ENCODE assay signal across 17 cellular contexts in genomic region chr11:64287676-64288352, GRCh38. TPM values are rescaled to one million over a fixed set of nuclear protein-coding genes. Genes with fewer than 3 reads are reported as not detected.
"Had no signal": no experiment of that assay in that cellular context is flagged by ENCODE, and none has a peak within 500 bp of the region (broad histone marks: within the 10 kb centered on the region; RNA-seq: fewer than 3 reads in every experiment).

No MANE protein-coding gene starts in this region.

- ATAC-seq: activated CD4-positive, alpha-beta T cell treated with anti-CD3 and anti-CD28 coated beads for 36 hours; foreskin keratinocyte; heart left ventricle; mucosa of descending colon; natural killer cell had no signal

- H3K4me1 ChIP-seq: foreskin keratinocyte had no signal

- H3K36me3 Mint-ChIP-seq: natural killer cell had no signal

- H3K9me3 ChIP-seq: esophagus squamous epithelium, heart left ventricle, mucosa of descending colon, stomach, thoracic aorta had no signal

- H3K27ac Mint-ChIP-seq: activated CD4-positive, alpha-beta T cell treated with anti-CD3 and anti-CD28 coated beads for 36 hours; activated naive CD8-positive, alpha-beta T cell treated with anti-CD3 and anti-CD28 coated beads for 36 hours had no signal

- H3K4me3 Mint-ChIP-seq: activated naive CD8-positive, alpha-beta T cell treated with anti-CD3 and anti-CD28 coated beads for 36 hours had no signal

- H3K4me3 ChIP-seq: esophagus squamous epithelium, heart left ventricle, mucosa of descending colon, skin epidermis, stomach, thoracic aorta had no signal

- H2AFZ ChIP-seq: parathyroid adenoma had no signal

- H3K27ac ChIP-seq: esophagus squamous epithelium, foreskin keratinocyte, heart left ventricle, parathyroid adenoma, skin epidermis, stomach, thoracic aorta had no signal

- H3K9me3 Mint-ChIP-seq: activated naive CD8-positive, alpha-beta T cell treated with anti-CD3 and anti-CD28 coated beads for 36 hours; natural killer cell had no signal

- DNase-seq: activated CD4-positive, alpha-beta T cell treated with anti-CD3 and anti-CD28 coated beads for 36 hours; activated naive CD8-positive, alpha-beta T cell treated with anti-CD3 and anti-CD28 coated beads for 36 hours; esophagus squamous epithelium; foreskin keratinocyte; mammary epithelial cell; mucosa of descending colon; natural killer cell; retina; stimulated activated CD4-positive, alpha-beta T cell treated with anti-CD3 and anti-CD28 coated beads, Interleukin-4, amount 100 ng/mL, for 4 hours; stomach had no signal

- FAIRE-seq: colon had no signal

- H3K9ac ChIP-seq: parathyroid adenoma had no signal

- H3K36me3 ChIP-seq: thoracic aorta had no signal

RNA-seq across cellular contexts. Expression of gene KCNK4, which starts 3.3 kb away (rescaled TPM):
- total RNA-seq: activated CD4-positive, alpha-beta T cell treated with anti-CD3 and anti-CD28 coated beads for 36 hours; activated naive CD8-positive, alpha-beta T cell treated with anti-CD3 and anti-CD28 coated beads for 36 hours; esophagus squamous epithelium; foreskin keratinocyte; heart left ventricle; mammary epithelial cell; mucosa of descending colon; stomach; T-helper 2 cell treated with Interferon-gamma antibody and Interleukin-4, amounts not matched to agents 100 ng/mL and 5 ng/mL, for 36 hours; thoracic aorta; urinary bladder had no signal
- polyA plus RNA-seq: heart left ventricle, mammary epithelial cell, stomach had no signal

RNA-seq across cellular contexts. Expression of gene CATSPERZ, which starts 12.3 kb away (rescaled TPM):
- total RNA-seq: activated naive CD8-positive, alpha-beta T cell treated with anti-CD3 and anti-CD28 coated beads for 36 hours; esophagus squamous epithelium; heart left ventricle; mammary epithelial cell; mucosa of descending colon; T-helper 2 cell treated with Interferon-gamma antibody and Interleukin-4, amounts not matched to agents 100 ng/mL and 5 ng/mL, for 36 hours; thoracic aorta; urinary bladder had no signal
- polyA plus RNA-seq: heart left ventricle had no signal
